ENCODE assay signal across 21 cellular contexts in genomic region chr10:45091968-45092367, GRCh38.
DNase-seq lines count a peak whose midpoint lies in the region; ATAC-seq lines count a peak whose summit lies in the region.
"Had no signal": no experiment of that assay in that cellular context is flagged by ENCODE, and none has a peak within 500 bp of the region (broad histone marks: within the 10 kb centered on the region; RNA-seq: fewer than 3 reads in every experiment).

No MANE protein-coding gene starts in this region.

- DNase-seq in NCI-H1417 (lab: John Stamatoyannopoulos, UW) = peak in 2 of 3 experiments; percentile 21 to 38
- no peak for DNase-seq in NCI-H1417 treated with DMSO at 0.1 percent for 48 hours (lab: John Stamatoyannopoulos, UW)
- peak; percentile 91 for DNase-seq in DMS 273 (lab: John Stamatoyannopoulos, UW; ENCODE audit: unreplicated experiment)
- DNase-seq in NCI-H69 (lab: John Stamatoyannopoulos, UW) = peak; percentile 62
- DNase-seq in myocyte (ENCODE audit: low read depth) = peak; percentile 93
- no peak for DNase-seq in HuH-7.5 (ENCODE audit: low spot score)
- DNase-seq in NCI-H526 (lab: John Stamatoyannopoulos, UW) = no peak
- DNase-seq: activated CD4-positive, alpha-beta memory T cell treated with anti-CD3 and anti-CD28 coated beads for 36 hours; activated gamma-delta T cell; AML-193; COR-L47; EL; HCEC 1CT; left lung; NCI-H187 treated with DMSO at 0.1 percent for 48 hours; NK-92 treated with Interleukin-12 subunit alpha and Interleukin-12 subunit beta, amount 100 ng/mL, for 24 hours; Peyer's patch; stimulated activated CD4-positive, alpha-beta T cell treated with anti-CD3 and anti-CD28 coated beads, Interleukin-12 subunit alpha, Interleukin-12 subunit beta, amount 100 ng/mL, for 4 hours; upper lobe of right lung had no signal

- no peak for ATAC-seq in HG03432 (IDR thresholded peaks at IDR 0.05; ENCODE audit: unreplicated experiment)
- ATAC-seq: left lung, upper lobe of right lung, WTC11 had no signal

Comparison
In these comparisons a context has a peak if more than half of its experiments do, and no peak if none do; other contexts are left out.
1. DNase-seq: peak in NCI-H1417 (2 of 3), DMS 273 (single experiment), NCI-H69 (single experiment) and myocyte (single experiment); none in NCI-H1417 treated with DMSO at 0.1 percent for 48 hours (single experiment), HuH-7.5 (single experiment) and NCI-H526 (0 of 2).